8 cellular contexts compared by ENCODE assay signal in genomic region chr7:136479922-136480321, GRCh38.
"Had no signal": no experiment of that assay in that cellular context is flagged by ENCODE, and none has a peak within 500 bp of the region (broad histone marks: within the 10 kb centered on the region; RNA-seq: fewer than 3 reads in every experiment).

No MANE protein-coding gene starts in this region.

- H3K4me2 ChIP-seq: KMS-11 had no signal

- FAIRE-seq: HepG2, HTR-8/SVneo had no signal

- DNase-seq: IMR-90, Karpas-422, KBM-7, KG1 had no signal

- ATAC-seq: HepG2 had no signal

- H3K27ac ChIP-seq: HL-60, KMS-11 had no signal

- H3K9ac ChIP-seq: KMS-11 had no signal
